Comparison of ENCODE assay signal across 8 cellular contexts in the genomic region with DNA sequence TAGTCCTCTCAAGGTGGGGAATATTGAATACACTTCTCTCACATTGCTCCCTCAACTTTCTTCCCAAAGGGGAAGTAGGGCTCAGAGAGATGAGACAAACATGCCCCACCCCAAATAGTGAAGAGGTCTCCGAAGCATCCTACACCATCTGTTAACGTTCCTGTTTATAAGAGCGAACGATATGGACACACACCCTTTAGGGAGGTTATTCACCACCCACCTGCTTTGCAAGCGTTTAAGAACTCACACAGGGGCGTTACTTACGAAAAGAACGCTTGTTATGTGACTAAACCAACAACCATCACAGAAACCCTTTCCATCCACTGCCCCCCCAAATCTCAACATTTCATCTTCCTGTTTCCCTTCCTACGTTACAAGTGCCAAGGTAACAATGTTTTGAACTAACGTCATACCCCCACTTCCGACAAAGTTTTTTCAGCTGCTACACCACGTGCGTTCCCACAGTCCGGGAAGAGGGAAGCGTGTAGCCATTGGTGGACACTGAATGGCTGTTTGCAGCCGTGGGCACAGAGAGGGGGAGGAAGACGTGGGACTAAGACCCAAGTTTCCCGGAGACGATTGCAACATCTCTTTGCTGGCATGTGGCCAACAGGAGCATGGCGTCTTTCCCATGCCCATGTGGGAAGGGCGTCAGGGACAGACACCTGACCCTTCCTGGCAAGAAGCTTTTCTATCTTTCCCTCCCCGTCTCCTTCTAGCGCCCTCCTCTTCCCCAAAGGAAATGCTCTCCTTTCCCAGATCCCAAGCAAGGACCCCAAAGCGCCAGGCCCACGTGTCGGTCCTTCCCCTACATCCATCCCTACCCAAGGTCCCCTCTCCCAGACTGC. TPM values are rescaled to one million over a fixed set of nuclear protein-coding genes. Genes with fewer than 3 reads are reported as not detected.
DNase-seq lines count a peak whose midpoint lies in the region; ATAC-seq and TF ChIP-seq lines count a peak whose summit lies in the region.

No MANE protein-coding gene starts in this region.

- H3K4me3 Mint-ChIP-seq in CD8-positive, alpha-beta T cell = peak overlapping the region; percentile 91
- H3K4me3 Mint-ChIP-seq in T-helper 2 cell treated with Interferon-gamma antibody and Interleukin-4, amounts not matched to agents 5 μg/mL and 100 μg/mL, for 36 hours = peak overlapping the region; percentile 96

- no peaks in the 10 kb centered on the region for H3K9me3 ChIP-seq in CD8-positive, alpha-beta T cell (ENCODE audit: low read length)
- H3K9me3 ChIP-seq in iPS DF 6.9 (ENCODE audit: control insufficient read depth, insufficient read depth, low read length) = no peaks in the 10 kb centered on the region
- H3K9me3 ChIP-seq in sigmoid colon = no peaks in the 10 kb centered on the region

- H3K4me3 ChIP-seq in CD8-positive, alpha-beta T cell (ENCODE audit: low read depth, low read length) = peak overlapping the region; percentile 72
- H3K4me3 ChIP-seq in LNCaP clone FGC (ENCODE audit: low read depth, low read length) (peak overlapping the region; percentile 96), brain microvascular endothelial cell (ENCODE audit: low read depth, low read length) (peak overlapping the region; percentile 92), iPS DF 6.9 (ENCODE audit: low read length) (peak overlapping the region; percentile 73), sigmoid colon (peak overlapping the region; percentile 65 to 99 (median 96))

- peak overlapping the region; percentile 94 for H3K27ac ChIP-seq in CD8-positive, alpha-beta T cell (ENCODE audit: low read depth, low read length)
- peak overlapping the region; percentile 97 for H3K27ac ChIP-seq in brain microvascular endothelial cell
- no peak overlapping the region for H3K27ac ChIP-seq in iPS DF 6.9 (ENCODE audit: low read length)
- H3K27ac ChIP-seq in sigmoid colon = peak overlapping the region; percentile 96 to 99 (median 98)

- intact Hi-C loops in CD8-positive, alpha-beta T cell (cut with DNase I, micrococcal nuclease) = loop anchor here (1.0 to 10.0 kb wide), 10 partner anchors 49 to 1993 kb away; a partner anchor contains a TSS
- intact Hi-C loops in sigmoid colon (cut with DNase I) = loop anchor here (2.0 to 10.0 kb wide), 5 partner anchors 29 to 1840 kb away; a partner anchor contains a TSS

- CTCF ChIA-PET in CD8-positive, alpha-beta T cell (lab: Charles Lee) = interaction anchor here (1.0 kb wide), 2 partner anchors 24 to 519 kb away, joined by 3 read pairs; no protein-coding TSS in a partner anchor

- H3K4me1 Mint-ChIP-seq in CD8-positive, alpha-beta T cell (ENCODE audit: low read depth) = peaks cover 50% of the 10 kb centered on the region
- peaks cover 39% of the 10 kb centered on the region for H3K4me1 Mint-ChIP-seq in T-helper 2 cell treated with Interferon-gamma antibody and Interleukin-4, amounts not matched to agents 5 μg/mL and 100 μg/mL, for 36 hours (ENCODE audit: low read depth)

- no CpG with 5 or more reads among the region's 26 CpGs for WGBS in iPS DF 6.9 (ENCODE audit: insufficient coverage, insufficient read length)
- WGBS in sigmoid colon, 2 donors = 1% methylated on average over 26 of the region's 26 CpGs

- TF ChIP-seq EP300 in sigmoid colon (IDR thresholded peaks at IDR 0.05) = peak; percentile 68 to 97 (median 86)

- no peaks in the 10 kb centered on the region for H3K36me3 ChIP-seq in CD8-positive, alpha-beta T cell (ENCODE audit: insufficient read depth, low read length)
- H3K36me3 ChIP-seq in brain microvascular endothelial cell (replicated peaks) = no peaks in the 10 kb centered on the region
- no peaks in the 10 kb centered on the region; the same call in none of the 2 replicates for H3K36me3 ChIP-seq in iPS DF 6.9 (ENCODE audit: control insufficient read depth, insufficient read depth, low read length)
- peaks cover 0 to 4% (median 0%) of the 10 kb centered on the region in 4 donors for H3K36me3 ChIP-seq in sigmoid colon

- H3K4me1 ChIP-seq in CD8-positive, alpha-beta T cell (ENCODE audit: insufficient read depth, low read length) = peaks cover 25% of the 10 kb centered on the region
- peaks cover 6% of the 10 kb centered on the region; the same call in 1 of the 2 replicates for H3K4me1 ChIP-seq in iPS DF 6.9 (ENCODE audit: control insufficient read depth, insufficient read depth, low read length)
- H3K4me1 ChIP-seq in sigmoid colon = peaks cover 0 to 55% (median 50%) of the 10 kb centered on the region in 4 donors

- H3K27me3 ChIP-seq in CD8-positive, alpha-beta T cell (ENCODE audit: insufficient read depth, low read length) = no peaks in the 10 kb centered on the region
- H3K27me3 ChIP-seq in brain microvascular endothelial cell (replicated peaks) (no peaks in the 10 kb centered on the region), iPS DF 6.9 (ENCODE audit: control insufficient read depth, insufficient read depth, low read length) (no peaks in the 10 kb centered on the region), sigmoid colon (no peaks in the 10 kb centered on the region)

- in situ Hi-C loops in brain microvascular endothelial cell (cut with HindIII; ENCODE audit: low pct_ligation_motif_present, low sequenced_read_pairs) = no loop called here

- peaks cover 15% of the 10 kb centered on the region for H3K27me3 Mint-ChIP-seq in CD8-positive, alpha-beta T cell (ENCODE audit: low read depth)
- peaks cover 42% of the 10 kb centered on the region for H3K27me3 Mint-ChIP-seq in T-helper 2 cell treated with Interferon-gamma antibody and Interleukin-4, amounts not matched to agents 5 μg/mL and 100 μg/mL, for 36 hours (ENCODE audit: low read depth)

- POLR2A ChIA-PET in CD8-positive, alpha-beta T cell (lab: Charles Lee) = interaction anchor here (2.2 kb wide), 1 partner anchor 10 kb away, joined by 7 read pairs; no protein-coding TSS in a partner anchor

- TF ChIP-seq CTCF in CD8-positive, alpha-beta T cell (IDR thresholded peaks at IDR 0.05) = no peak
- TF ChIP-seq CTCF in LNCaP clone FGC (IDR thresholded peaks at IDR 0.05; ENCODE audit: control insufficient read depth, extremely low read depth, insufficient read depth) = no peak
- no peak for TF ChIP-seq CTCF in brain microvascular endothelial cell (IDR thresholded peaks at IDR 0.05; ENCODE audit: low read depth, low read length, missing control alignments)
- TF ChIP-seq CTCF in sigmoid colon (IDR thresholded peaks at IDR 0.05) = no peak

- peak; percentile 26 to 82 (median 62) for DNase-seq in CD8-positive, alpha-beta T cell
- DNase-seq in LNCaP clone FGC (ENCODE audit: low read depth) = peak; percentile 85
- peak; percentile 68 for DNase-seq in T-helper 2 cell treated with Interferon-gamma antibody and Interleukin-4, amounts not matched to agents 5 μg/mL and 100 μg/mL, for 36 hours (ENCODE audit: low spot score)
- DNase-seq in brain microvascular endothelial cell = peak; percentile 94
- no peak for DNase-seq in iPS DF 6.9 (ENCODE audit: low read depth, low spot score)
- peak; percentile 98 for DNase-seq in sigmoid colon

- peak overlapping the region; percentile 93 for H3K27ac Mint-ChIP-seq in CD8-positive, alpha-beta T cell
- peak overlapping the region; percentile 91 for H3K27ac Mint-ChIP-seq in T-helper 2 cell treated with Interferon-gamma antibody and Interleukin-4, amounts not matched to agents 5 μg/mL and 100 μg/mL, for 36 hours

- H3K36me3 Mint-ChIP-seq in CD8-positive, alpha-beta T cell = peaks cover 7% of the 10 kb centered on the region
- peaks cover 2% of the 10 kb centered on the region for H3K36me3 Mint-ChIP-seq in T-helper 2 cell treated with Interferon-gamma antibody and Interleukin-4, amounts not matched to agents 5 μg/mL and 100 μg/mL, for 36 hours (ENCODE audit: low read depth)

- no peaks in the 10 kb centered on the region for H3K9me3 Mint-ChIP-seq in CD8-positive, alpha-beta T cell
- H3K9me3 Mint-ChIP-seq in T-helper 2 cell treated with Interferon-gamma antibody and Interleukin-4, amounts not matched to agents 5 μg/mL and 100 μg/mL, for 36 hours = no peaks in the 10 kb centered on the region

- ATAC-seq in CD8-positive, alpha-beta T cell = peak; percentile 75
- ATAC-seq in GM21576 (IDR thresholded peaks at IDR 0.05; ENCODE audit: unreplicated experiment) (peak; percentile 39), GM21390 (IDR thresholded peaks at IDR 0.05; ENCODE audit: unreplicated experiment) (no peak)

- TF ChIP-seq POLR2A in sigmoid colon (IDR thresholded peaks at IDR 0.05) = peak; percentile 24 to 26

RNA-seq across cellular contexts. Expression of a gene that starts 1.2 kb away (rescaled TPM):
- total RNA-seq in CD8-positive, alpha-beta T cell = 100 to 1,000 TPM; 257 to 273 TPM
- total RNA-seq in sigmoid colon = 100 to 1,000 TPM; 281 to 596 (median 407) TPM
- polyA plus RNA-seq in sigmoid colon = 100 to 1,000 TPM in 2 of 3 donors, 10 to 100 TPM in 1; 81.8 to 244 (median 153) TPM

RNA-seq across cellular contexts. Expression of a gene that starts 48.0 kb away (rescaled TPM):
- total RNA-seq in CD8-positive, alpha-beta T cell = under 1 TPM; 0.57 to 0.89 TPM
- under 1 TPM in 3 of 4 donors, not detected in 1; 0.16 to 0.54 (median 0.36) TPM for total RNA-seq in sigmoid colon
- polyA plus RNA-seq in sigmoid colon = 10 to 100 TPM in 1 of 3 donors, 1 to 10 TPM in 2; 6.9 to 14.1 (median 9.0) TPM
